ENCODE assay signal across 8 cellular contexts in the genomic region with DNA sequence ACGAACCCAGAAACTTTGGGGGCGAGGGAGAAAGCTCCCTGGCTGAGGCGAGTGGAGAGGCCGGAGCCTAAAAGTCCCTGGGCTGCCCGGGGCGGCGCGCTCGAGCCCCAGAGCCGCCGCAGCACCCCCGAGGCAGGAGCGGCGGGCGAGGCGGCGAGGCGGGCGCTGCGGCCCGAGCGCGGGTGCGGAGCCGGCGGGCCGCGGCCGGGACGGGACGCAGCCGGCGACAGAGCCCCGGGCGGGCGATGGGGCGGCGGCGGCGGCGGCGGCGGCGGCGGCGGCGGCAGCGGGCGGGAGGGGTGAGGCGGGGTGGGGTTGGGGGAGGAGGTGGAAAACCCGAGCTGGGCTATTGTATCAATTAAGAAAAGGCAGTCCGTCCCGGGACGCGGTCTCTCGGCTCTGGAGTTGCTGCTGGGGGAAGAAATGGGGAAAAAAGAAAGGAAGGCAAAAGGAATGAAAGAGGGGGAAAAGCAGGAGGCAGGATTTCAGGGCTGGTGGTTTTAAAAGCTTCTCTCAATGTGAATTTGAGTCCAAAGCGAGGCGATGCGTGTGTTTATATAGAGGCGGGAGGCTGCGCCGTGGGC. TPM values are rescaled to one million over a fixed set of nuclear protein-coding genes. Genes with fewer than 3 reads are reported as not detected.
A peak's percentile ranks its signal among the peaks of the same experiment; 100 is the strongest.
DNase-seq lines count a peak whose midpoint lies in the region; ATAC-seq lines count a peak whose summit lies in the region.

No MANE protein-coding gene starts in this region.

- peak overlapping the region; percentile 73 for H3K4me3 Mint-ChIP-seq in activated naive CD4-positive, alpha-beta T cell treated with anti-CD3 and anti-CD28 coated beads for 36 hours
- H3K4me3 Mint-ChIP-seq in activated T-cell treated with anti-CD3 and anti-CD28 coated beads, Interleukin-2, amount 50 U/mL, for 72 hours, result peak overlapping the region; percentile 75 to 89
- H3K4me3 Mint-ChIP-seq in stimulated activated naive B cell treated with anti-CD40 and anti-IgM and Interleukin-4, amounts not matched to agents 10 μg/mL and 1 μg/mL and 100 μg/mL, for 72 hours, result peak overlapping the region; percentile 73 to 84

- H3K4me3 ChIP-seq in iPS-18a (ENCODE audit: low read length), result peak overlapping the region; percentile 49

- H3K9me3 ChIP-seq in iPS-18a (ENCODE audit: control insufficient read depth, low read depth, low read length), result no peaks in the 10 kb centered on the region

- no peak overlapping the region for H3K27ac ChIP-seq in iPS-18a (ENCODE audit: low read length)

- CTCF ChIA-PET in activated naive CD4-positive, alpha-beta T cell treated with anti-CD3 and anti-CD28 coated beads for 36 hours (lab: Charles Lee), result interaction anchor here (0.8 to 2.8 kb wide), 3 partner anchors 458 to 602 kb away, joined by 3 to 17 read pairs (median 3); no protein-coding TSS in a partner anchor

- H3K9me3 Mint-ChIP-seq in activated naive CD4-positive, alpha-beta T cell treated with anti-CD3 and anti-CD28 coated beads for 36 hours, result no peaks in the 10 kb centered on the region
- H3K9me3 Mint-ChIP-seq in activated T-cell treated with anti-CD3 and anti-CD28 coated beads, Interleukin-2, amount 50 U/mL, for 72 hours, result no peaks in the 10 kb centered on the region
- H3K9me3 Mint-ChIP-seq in stimulated activated naive B cell treated with anti-CD40 and anti-IgM and Interleukin-4, amounts not matched to agents 10 μg/mL and 1 μg/mL and 100 μg/mL, for 72 hours, result peaks cover 0 to 7% of the 10 kb centered on the region in 2 donors

- intact Hi-C loops in activated naive CD4-positive, alpha-beta T cell treated with anti-CD3 and anti-CD28 coated beads for 36 hours (cut with micrococcal nuclease), result loop anchor here (5.0 kb wide), 3 partner anchors 346 to 769 kb away; a partner anchor contains a TSS

- peaks cover 65% of the 10 kb centered on the region for H3K27me3 Mint-ChIP-seq in activated naive CD4-positive, alpha-beta T cell treated with anti-CD3 and anti-CD28 coated beads for 36 hours (ENCODE audit: low read depth)
- peaks cover 67% of the 10 kb centered on the region for H3K27me3 Mint-ChIP-seq in activated T-cell treated with anti-CD3 and anti-CD28 coated beads, Interleukin-2, amount 50 U/mL, for 72 hours (ENCODE audit: low read depth)
- peaks cover 80 to 89% of the 10 kb centered on the region in 2 donors for H3K27me3 Mint-ChIP-seq in stimulated activated naive B cell treated with anti-CD40 and anti-IgM and Interleukin-4, amounts not matched to agents 10 μg/mL and 1 μg/mL and 100 μg/mL, for 72 hours

- no peak overlapping the region for H3K9ac ChIP-seq in iPS-18a (ENCODE audit: low read length)

- peaks cover 82% of the 10 kb centered on the region for H3K27me3 ChIP-seq in iPS-18a (ENCODE audit: control insufficient read depth, insufficient read depth, low read length)

- peaks cover 30% of the 10 kb centered on the region for H3K4me1 ChIP-seq in iPS-18a (ENCODE audit: control insufficient read depth, low read depth, low read length)

- ATAC-seq in activated T-cell treated with anti-CD3 and anti-CD28 coated beads, Interleukin-2, amount 50 U/mL, for 72 hours (replicated peaks in 1 of 2), result no peak
- ATAC-seq in stimulated activated naive B cell treated with anti-CD40 and anti-IgM and Interleukin-4, amounts not matched to agents 10 μg/mL and 1 μg/mL and 100 μg/mL, for 72 hours (replicated peaks), result no peak

- H3K4me1 Mint-ChIP-seq in activated naive CD4-positive, alpha-beta T cell treated with anti-CD3 and anti-CD28 coated beads for 36 hours (ENCODE audit: low read depth), result peaks cover 47% of the 10 kb centered on the region
- peaks cover 48% of the 10 kb centered on the region for H3K4me1 Mint-ChIP-seq in activated T-cell treated with anti-CD3 and anti-CD28 coated beads, Interleukin-2, amount 50 U/mL, for 72 hours (ENCODE audit: low read depth)
- H3K4me1 Mint-ChIP-seq in stimulated activated naive B cell treated with anti-CD40 and anti-IgM and Interleukin-4, amounts not matched to agents 10 μg/mL and 1 μg/mL and 100 μg/mL, for 72 hours, result peaks cover 41 to 61% of the 10 kb centered on the region in 2 donors

- no peaks in the 10 kb centered on the region for H3K36me3 Mint-ChIP-seq in activated naive CD4-positive, alpha-beta T cell treated with anti-CD3 and anti-CD28 coated beads for 36 hours (ENCODE audit: low read depth)
- peaks cover 0 to 8% of the 10 kb centered on the region in 2 donors for H3K36me3 Mint-ChIP-seq in activated T-cell treated with anti-CD3 and anti-CD28 coated beads, Interleukin-2, amount 50 U/mL, for 72 hours (ENCODE audit: insufficient read depth in 2 of 2)
- peaks cover 4 to 10% of the 10 kb centered on the region in 2 donors for H3K36me3 Mint-ChIP-seq in stimulated activated naive B cell treated with anti-CD40 and anti-IgM and Interleukin-4, amounts not matched to agents 10 μg/mL and 1 μg/mL and 100 μg/mL, for 72 hours

- H3K27ac Mint-ChIP-seq in activated naive CD4-positive, alpha-beta T cell treated with anti-CD3 and anti-CD28 coated beads for 36 hours, result no peak overlapping the region
- H3K27ac Mint-ChIP-seq in activated T-cell treated with anti-CD3 and anti-CD28 coated beads, Interleukin-2, amount 50 U/mL, for 72 hours, result peak overlapping the region; percentile 13
- H3K27ac Mint-ChIP-seq in stimulated activated naive B cell treated with anti-CD40 and anti-IgM and Interleukin-4, amounts not matched to agents 10 μg/mL and 1 μg/mL and 100 μg/mL, for 72 hours, result peak overlapping the region; percentile 87

- no peaks in the 10 kb centered on the region for H3K36me3 ChIP-seq in iPS-18a (ENCODE audit: control insufficient read depth, low read depth, low read length)

- no peak for DNase-seq in activated naive CD4-positive, alpha-beta T cell treated with anti-CD3 and anti-CD28 coated beads for 36 hours
- DNase-seq in activated naive CD4-positive, alpha-beta T cell treated with anti-CD3 and anti-CD28 coated beads, Interleukin-2, amount 50 U/mL, for 16 hours, result no peak
- no peak for DNase-seq in activated T-cell treated with anti-CD3 and anti-CD28 coated beads, Interleukin-2, amount 50 U/mL, for 72 hours
- no peak for DNase-seq in stimulated activated naive B cell treated with anti-CD40 and anti-IgM and Interleukin-4, amounts not matched to agents 10 μg/mL and 1 μg/mL and 100 μg/mL, for 72 hours
- DNase-seq in DMS79 (lab: John Stamatoyannopoulos, UW) (no peak), SIG-M5 (lab: John Stamatoyannopoulos, UW) (no peak), iPS-NIHi11 (ENCODE audit: low spot score) (no peak)

RNA-seq across cellular contexts. Expression of a gene that starts 0.8 kb away (rescaled TPM):
- not detected for total RNA-seq in activated naive CD4-positive, alpha-beta T cell treated with anti-CD3 and anti-CD28 coated beads for 36 hours
- total RNA-seq in activated T-cell treated with anti-CD3 and anti-CD28 coated beads, Interleukin-2, amount 50 U/mL, for 72 hours, result not detected
